ENCODE assay signal across 9 cellular contexts in genomic region chr13:70098669-70099068, GRCh38. TPM values are rescaled to one million over a fixed set of nuclear protein-coding genes. Genes with fewer than 3 reads are reported as not detected.
DNase-seq lines count a peak whose midpoint lies in the region; ATAC-seq, FAIRE-seq and TF ChIP-seq lines count a peak whose summit lies in the region.
"Had no signal": no experiment of that assay in that cellular context is flagged by ENCODE, and none has a peak within 500 bp of the region (broad histone marks: within the 10 kb centered on the region; RNA-seq: fewer than 3 reads in every experiment).

No MANE protein-coding gene starts in this region.

- intact Hi-C loops in PC-9 (cut with micrococcal nuclease; ENCODE audit: unreplicated experiment) (loop anchor here (10.0 kb wide), 1 partner anchor 216 kb away; no protein-coding TSS in a partner anchor), psoas muscle (cut with DNase I) (no loop called here)

- BruUV-seq in PC-9 (replicated peaks; lab: Mats Ljungman, UMichigan), result no TSS peak

- H3K9me3 Mint-ChIP-seq in activated T-helper 17 cell treated with anti-CD3 and anti-CD28 coated beads, Interleukin-2, amount 50 U/mL, for 72 hours, result peaks cover 17% of the 10 kb centered on the region

- H3K79me2 ChIP-seq in PC-9 (ENCODE audit: low read depth), result no peaks in the 10 kb centered on the region

- H3K27ac ChIP-seq in PC-9 (no peak overlapping the region), psoas muscle (no peak overlapping the region)

- TF ChIP-seq CTCF in D721Med (IDR thresholded peaks at IDR 0.05; ENCODE audit: insufficient read depth, missing control alignments), result peak; percentile 37
- peak; percentile 64 for TF ChIP-seq CTCF in PC-9 (conservative IDR thresholded peaks at IDR 0.05)
- TF ChIP-seq CTCF in psoas muscle (IDR thresholded peaks at IDR 0.05), result no peak

- H3K27me3 ChIP-seq in PC-9 (ENCODE audit: insufficient read depth, low read depth) (no peaks in the 10 kb centered on the region), psoas muscle (ENCODE audit: insufficient read depth in 3 of 3, low read length in 2 of 3) (no peaks in the 10 kb centered on the region)

- CTCF ChIA-PET in PC-9 (lab: Charles Lee), result interaction anchor here (0.6 kb wide), 2 partner anchors 343 to 412 kb away, joined by 3 to 5 read pairs; no protein-coding TSS in a partner anchor

- H3K36me3 ChIP-seq in PC-9 (ENCODE audit: low read depth), result no peaks in the 10 kb centered on the region
- H3K36me3 ChIP-seq in psoas muscle (ENCODE audit: insufficient read depth in 1 of 2, low read depth in 1 of 2), result no peaks in the 10 kb centered on the region

- WGBS in psoas muscle, 3 donors, result 29 to 42% (median 37%) methylated on average over 1 of the region's 1 CpG

- no peak for DNase-seq in D721Med (ENCODE audit: insufficient read length, low spot score)
- DNase-seq in PC-9, result no peak
- peak; percentile 12 for DNase-seq in glomerular visceral epithelial cell (ENCODE audit: extremely low spot score)
- no peak for DNase-seq in GDM1 (lab: John Stamatoyannopoulos, UW)
- DNase-seq in psoas muscle, result no peak

- no peak overlapping the region for H3K4me3 Mint-ChIP-seq in activated T-helper 17 cell treated with anti-CD3 and anti-CD28 coated beads, Interleukin-2, amount 50 U/mL, for 72 hours

- ATAC-seq in HG02885 (IDR thresholded peaks at IDR 0.05; ENCODE audit: poor library complexity, unreplicated experiment), result peak; percentile 56
- ATAC-seq in activated T-helper 17 cell treated with anti-CD3 and anti-CD28 coated beads, Interleukin-2, amount 50 U/mL, for 72 hours (replicated peaks), result no peak
- no peak for ATAC-seq in HG03139 (IDR thresholded peaks at IDR 0.05; ENCODE audit: unreplicated experiment)
- ATAC-seq in psoas muscle, result no peak

- H3F3A ChIP-seq in PC-9 (ENCODE audit: insufficient read depth, low read depth), result no peaks in the 10 kb centered on the region

- H3K27ac Mint-ChIP-seq in activated T-helper 17 cell treated with anti-CD3 and anti-CD28 coated beads, Interleukin-2, amount 50 U/mL, for 72 hours, result no peak overlapping the region

- H3K9me2 ChIP-seq in PC-9 (ENCODE audit: insufficient read depth), result no peaks in the 10 kb centered on the region

- no peak overlapping the region for H2AFZ ChIP-seq in PC-9

- H3K4me1 ChIP-seq in PC-9 (replicated peaks; ENCODE audit: insufficient read depth) (no peaks in the 10 kb centered on the region), psoas muscle (no peaks in the 10 kb centered on the region)

- H3K27me3 Mint-ChIP-seq in activated T-helper 17 cell treated with anti-CD3 and anti-CD28 coated beads, Interleukin-2, amount 50 U/mL, for 72 hours, result no peaks in the 10 kb centered on the region

- FAIRE-seq in D721Med (lab: Jason Lieb, UNC), result no peak

- H3K9me3 ChIP-seq in PC-9 (ENCODE audit: insufficient read depth, low read depth) (no peaks in the 10 kb centered on the region), psoas muscle (no peaks in the 10 kb centered on the region)

- H3K4me3 ChIP-seq in PC-9, result no peak overlapping the region
- no peak overlapping the region for H3K4me3 ChIP-seq in psoas muscle

- POLR2A ChIA-PET in PC-9 (lab: Charles Lee; ENCODE audit: unreplicated experiment), result interaction anchor here (0.6 kb wide), 2 partner anchors 22 to 385 kb away, joined by 3 to 4 read pairs; no protein-coding TSS in a partner anchor

- no peak overlapping the region for H3K4me2 ChIP-seq in PC-9

- no peaks in the 10 kb centered on the region for H3K36me3 Mint-ChIP-seq in activated T-helper 17 cell treated with anti-CD3 and anti-CD28 coated beads, Interleukin-2, amount 50 U/mL, for 72 hours (ENCODE audit: low read depth)

- H3K4me1 Mint-ChIP-seq in activated T-helper 17 cell treated with anti-CD3 and anti-CD28 coated beads, Interleukin-2, amount 50 U/mL, for 72 hours, result no peaks in the 10 kb centered on the region

- H4K20me1 ChIP-seq in PC-9 (ENCODE audit: insufficient read depth), result no peaks in the 10 kb centered on the region

RNA-seq across cellular contexts. Expression of gene ATXN8OS, which starts 9.0 kb away (rescaled TPM):
- total RNA-seq in PC-9 (2021) (not detected in 2 replicates), psoas muscle (not detected)
- total RNA-seq in activated T-helper 17 cell treated with anti-CD3 and anti-CD28 coated beads, Interleukin-2, amount 50 U/mL, for 72 hours, result not detected
- not detected for polyA plus RNA-seq in psoas muscle
- total RNA-seq: pulmonary artery endothelial cell had no signal

RNA-seq across cellular contexts. Expression of gene KLHL1, which starts 9.6 kb away (rescaled TPM):
- not detected in 2 replicates for total RNA-seq in PC-9 (2021)
- total RNA-seq in activated T-helper 17 cell treated with anti-CD3 and anti-CD28 coated beads, Interleukin-2, amount 50 U/mL, for 72 hours, result not detected
- not detected for total RNA-seq in psoas muscle
- not detected for polyA plus RNA-seq in psoas muscle
- total RNA-seq: pulmonary artery endothelial cell had no signal
